ENCODE assay signal across 2 cellular contexts in genomic region chr18:7202119-7202680, GRCh38.
TF ChIP-seq lines count a peak whose summit lies in the region.

No MANE protein-coding gene starts in this region.

TF ChIP-seq in H1, 55 proteins besides CTCF, POLR2A, EP300 and RAD21 (continued from another document):
- TF ChIP-seq SIN3A (conservative IDR thresholded peaks at IDR 0.05 in 1 of 2, IDR thresholded peaks at IDR 0.05 in 1 of 2; ENCODE audit: low read depth in 1 of 2, low read length in 2 of 2) = no peak
- no peak for TF ChIP-seq USF2 (IDR thresholded peaks at IDR 0.05; ENCODE audit: low read length)
- no peak for TF ChIP-seq GTF2F1 (IDR thresholded peaks at IDR 0.05; ENCODE audit: borderline replicate concordance, low read depth, low read length)
- TF ChIP-seq SAP30 (IDR thresholded peaks at IDR 0.05; ENCODE audit: insufficient read depth, insufficient replicate concordance, low read length) = no peak
- TF ChIP-seq ATF3 (IDR thresholded peaks at IDR 0.05; ENCODE audit: insufficient read depth, low read depth, low read length) = no peak
- no peak for TF ChIP-seq SUZ12 (IDR thresholded peaks at IDR 0.05; ENCODE audit: low read length)
- no peak for TF ChIP-seq SP2 (IDR thresholded peaks at IDR 0.05; ENCODE audit: low read length)
- TF ChIP-seq GABPA (IDR thresholded peaks at IDR 0.05; ENCODE audit: borderline replicate concordance, insufficient read depth, low read length) = no peak

TF ChIP-seq in neural cell, 6 proteins besides CTCF, POLR2A, EP300 and RAD21 (continued from another document):
- no peak for TF ChIP-seq TAF1 (IDR thresholded peaks at IDR 0.05; ENCODE audit: low read depth)
- no peak for TF ChIP-seq REST (IDR thresholded peaks at IDR 0.05; ENCODE audit: borderline replicate concordance)
